In genomic region chr11:2345050-2345449, GRCh38 we compare ENCODE assay signal across 39 cellular contexts. TPM values are rescaled to one million over a fixed set of nuclear protein-coding genes. Genes with fewer than 3 reads are reported as not detected.
"Had no signal": no experiment of that assay in that cellular context is flagged by ENCODE, and none has a peak within 500 bp of the region (broad histone marks: within the 10 kb centered on the region; RNA-seq: fewer than 3 reads in every experiment).

No MANE protein-coding gene starts in this region.

- H3K27me3 ChIP-seq: MG63 had no signal

- H3K4me3 ChIP-seq: MG63 had no signal

- H3K36me3 ChIP-seq: MG63 had no signal

- DNase-seq: Karpas-422, Kasumi-1, MG63, MM.1S, MV-4-11, NCI-H1048, NCI-H1092, NCI-H1092 treated with DMSO at 0.1 percent for 48 hours, NCI-H1105, NCI-H1105 treated with DMSO at 0.1 percent for 48 hours, NCI-H1417, NCI-H1417 treated with DMSO at 0.1 percent for 48 hours, NCI-H1436, NCI-H1436 treated with DMSO at 0.1 percent for 48 hours, NCI-H146, NCI-H1694, NCI-H1694 treated with DMSO at 0.1 percent for 48 hours, NCI-H187, NCI-H187 treated with DMSO at 0.1 percent for 48 hours, NCI-H1930, NCI-H2029, NCI-H2029 treated with DMSO at 0.1 percent for 48 hours, NCI-H2081, NCI-H2081 treated with DMSO at 0.1 percent for 48 hours, NCI-H2107, NCI-H2171, NCI-H2171 treated with DMSO at 0.1 percent for 48 hours, NCI-H2227 treated with DMSO at 0.1 percent for 48 hours, NCI-H226, NCI-H345, NCI-H446, NCI-H446 treated with DMSO at 0.1 percent for 48 hours, NCI-H510A, NCI-H510A treated with DMSO at 0.1 percent for 48 hours, NCI-H524, NCI-H524 treated with DMSO at 0.1 percent for 48 hours had no signal

RNA-seq across cellular contexts. Expression of gene TSPAN32, which starts 43.2 kb away (rescaled TPM):
- total RNA-seq: LHCN-M2, NCI-H460 had no signal

RNA-seq across cellular contexts. Expression of gene C11orf21, which starts 43.3 kb away (rescaled TPM):
- total RNA-seq: LHCN-M2, M059J, NCI-H460 had no signal
